ENCODE assay signal across 11 cellular contexts in the genomic region with DNA sequence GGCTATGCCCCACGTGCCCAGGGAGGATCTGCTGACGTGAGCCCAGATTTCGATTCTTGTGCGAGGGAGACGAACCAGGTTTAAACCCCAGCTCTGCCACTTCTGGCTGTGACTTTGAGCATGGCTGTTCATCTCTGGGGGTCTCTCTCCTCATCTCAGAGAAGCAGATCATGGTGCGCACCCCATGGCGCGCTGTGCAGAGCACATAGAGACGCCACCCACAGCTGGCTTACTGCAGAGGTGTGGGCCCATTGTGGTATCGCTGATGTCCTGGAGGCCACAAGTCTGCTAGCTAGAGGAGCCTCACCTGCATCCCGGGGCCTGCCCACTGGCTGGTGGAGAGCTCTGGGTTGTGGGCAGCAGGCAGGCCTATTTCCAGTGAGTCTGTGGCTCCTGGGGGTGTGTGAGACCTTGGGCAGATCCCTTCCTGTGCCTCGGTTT.
"Had no signal": no experiment of that assay in that cellular context is flagged by ENCODE, and none has a peak within 500 bp of the region (broad histone marks: within the 10 kb centered on the region; RNA-seq: fewer than 3 reads in every experiment).

No MANE protein-coding gene starts in this region.

- H3K27ac ChIP-seq: hepatocyte, lower lobe of right lung had no signal

- H3K4me3 ChIP-seq: hepatocyte, lower lobe of right lung had no signal

- H2AFZ ChIP-seq: hepatocyte had no signal

- DNase-seq: activated CD4-positive, alpha-beta T cell treated with anti-CD3 and anti-CD28 coated beads, Interleukin-2, amount 50 U/mL, for 4 hours; activated CD4-positive, CD25-positive, alpha-beta regulatory T cell treated with anti-CD3 and anti-CD28 coated beads, Interleukin-2, amount 50 U/mL, for 72 hours; activated T-cell treated with anti-CD3 and anti-CD28 coated beads, Interleukin-2, amount 50 U/mL, for 1 hour; amniotic stem cell; lower lobe of right lung; nephron progenitor cell; stimulated activated CD4-positive, alpha-beta T cell treated with anti-CD3 and anti-CD28 coated beads, Interleukin-4, amount 100 ng/mL, for 4 hours; SW 1271; trophoblast cell had no signal

- H3K4me2 ChIP-seq: hepatocyte had no signal

- H3K36me3 ChIP-seq: lower lobe of right lung had no signal

- H3K9me3 ChIP-seq: lower lobe of right lung had no signal

- H3K79me2 ChIP-seq: hepatocyte had no signal

- H3K27me3 ChIP-seq: hepatocyte had no signal

- H3K4me1 ChIP-seq: lower lobe of right lung had no signal

- ATAC-seq: activated naive CD4-positive, alpha-beta T cell treated with anti-CD3 and anti-CD28 coated beads, Interleukin-2, amount 50 U/mL, for 72 hours; lower lobe of right lung had no signal
